18 cellular contexts compared by ENCODE assay signal in genomic region chr13:57128909-57129308, GRCh38. TPM values are rescaled to one million over a fixed set of nuclear protein-coding genes. Genes with fewer than 3 reads are reported as not detected.
DNase-seq lines count a peak whose midpoint lies in the region; ATAC-seq and TF ChIP-seq lines count a peak whose summit lies in the region.
"Had no signal": no experiment of that assay in that cellular context is flagged by ENCODE, and none has a peak within 500 bp of the region (broad histone marks: within the 10 kb centered on the region; RNA-seq: fewer than 3 reads in every experiment).

No MANE protein-coding gene starts in this region.

- H3K9ac ChIP-seq in H9 (ENCODE audit: extremely low read depth, insufficient read length, low read length), result no peak overlapping the region

- ATAC-seq in left lobe of liver (peak; percentile 50), HG03439 (IDR thresholded peaks at IDR 0.05; ENCODE audit: unreplicated experiment) (no peak)

- no peaks in the 10 kb centered on the region for H3K27me3 Mint-ChIP-seq in H9 (ENCODE audit: low read depth)

- no peak overlapping the region for H2BK20ac ChIP-seq in H9 (ENCODE audit: low read depth, low read length, poor library complexity, severe bottlenecking)

- H3K27ac ChIP-seq in C4-2B, result no peak overlapping the region
- H3K27ac ChIP-seq in H9 (ENCODE audit: insufficient read length, low read depth, low read length), result no peak overlapping the region
- H3K27ac ChIP-seq: SJSA1 had no signal

- no peaks in the 10 kb centered on the region; a peak in 1 of 5 replicates for H3K9me3 Mint-ChIP-seq in H9

- DNase-seq in H9 (peak; percentile 50), RPMI8226 (peak; percentile 8), left lobe of liver (ENCODE audit: low spot score) (no peak), glomerular visceral epithelial cell (ENCODE audit: extremely low spot score) (no peak), posterior cingulate gyrus (no peak)
- DNase-seq: C1 segment of cervical spinal cord, Caco-2, DMS79 treated with DMSO at 0.1 percent for 48 hours, GDM1, HFFc6, NCI-H1930, NCI-H2171 treated with DMSO at 0.1 percent for 48 hours, NCI-H774 had no signal

- H3K18ac ChIP-seq in H9 (ENCODE audit: insufficient read length, low read depth, low read length), result no peak overlapping the region

- H3K14ac ChIP-seq in H9 (ENCODE audit: insufficient read depth, low read length), result no peak overlapping the region

- H2BK5ac ChIP-seq in H9 (ENCODE audit: insufficient read length, low read length), result no peak overlapping the region

- no peaks in the 10 kb centered on the region for H3K79me2 ChIP-seq in H9 (ENCODE audit: insufficient read depth, low read length)

- no peak overlapping the region for H3K4ac ChIP-seq in H9 (ENCODE audit: low read depth, low read length)

- no peak overlapping the region for H3K4me2 ChIP-seq in H9 (ENCODE audit: insufficient read depth, insufficient read length, low read length)

- no peak overlapping the region for H4K91ac ChIP-seq in H9 (ENCODE audit: insufficient read length, low read depth, low read length)

- H4K5ac ChIP-seq in H9 (ENCODE audit: insufficient read length, low read depth, low read length), result no peak overlapping the region

- no peaks in the 10 kb centered on the region for H3K23me2 ChIP-seq in H9 (ENCODE audit: insufficient read length, low read depth, low read length, poor library complexity, severe bottlenecking)

- TF ChIP-seq CTCF in C4-2B (conservative IDR thresholded peaks at IDR 0.05) (peak; percentile 19; the same call in 1 of the 2 replicates), H9 (conservative IDR thresholded peaks at IDR 0.05) (peak; percentile 30; the same call in 2 of the 3 replicates)

- H2BK12ac ChIP-seq in H9 (ENCODE audit: insufficient read length, low read depth, low read length), result no peak overlapping the region

- no peaks in the 10 kb centered on the region for H3K36me3 Mint-ChIP-seq in H9 (ENCODE audit: insufficient read depth in 1 of 3, low read depth in 3 of 3)

- H4K8ac ChIP-seq in H9 (replicated peaks; ENCODE audit: insufficient read length, low read depth, low read length), result no peak overlapping the region

- no peaks in the 10 kb centered on the region for H3K4me1 Mint-ChIP-seq in H9

- H3K4me1 ChIP-seq in H9 (ENCODE audit: insufficient read depth, low read length), result no peaks in the 10 kb centered on the region
- H3K4me1 ChIP-seq: Caco-2, SJSA1 had no signal

- H3K56ac ChIP-seq in H9 (ENCODE audit: insufficient read length, low read depth, low read length), result no peak overlapping the region

- no peak overlapping the region for H2AFZ ChIP-seq in H9 (ENCODE audit: low read length)

- no peak overlapping the region for H3K27ac Mint-ChIP-seq in H9
- H3K27ac Mint-ChIP-seq: HFFc6 had no signal

- no peak overlapping the region for H2AK5ac ChIP-seq in H9 (ENCODE audit: insufficient read length, low read length)

- H3K79me1 ChIP-seq in H9 (ENCODE audit: insufficient read depth, low read depth, low read length, poor library complexity, severe bottlenecking), result no peaks in the 10 kb centered on the region

- no peak overlapping the region for H3K4me3 Mint-ChIP-seq in H9
- H3K4me3 Mint-ChIP-seq: HFFc6 had no signal

- intact Hi-C loops in posterior cingulate gyrus (cut with DNase I), result no loop called here

- WGBS in H9 (ENCODE audit: extremely low coverage, insufficient read length, low lambda C conversion rate), result no CpG with 5 or more reads among the region's 6 CpGs

- H3T11ph ChIP-seq in H9 (ENCODE audit: low read length), result no peak overlapping the region

- H2BK120ac ChIP-seq in H9 (ENCODE audit: low read depth, low read length, poor library complexity, severe bottlenecking), result no peak overlapping the region

- no peaks in the 10 kb centered on the region for H3K27me3 ChIP-seq in H9 (ENCODE audit: insufficient read depth, low read length)
- H3K27me3 ChIP-seq: SJSA1 had no signal

- H3K9me3 ChIP-seq in H9 (ENCODE audit: control insufficient read depth, low read depth, low read length), result no peaks in the 10 kb centered on the region
- H3K9me3 ChIP-seq: SJSA1 had no signal

- H4K20me1 ChIP-seq in H9 (ENCODE audit: control insufficient read depth, insufficient read depth, insufficient read length), result no peaks in the 10 kb centered on the region

- no peak overlapping the region for H2BK15ac ChIP-seq in H9 (ENCODE audit: low read depth, low read length)

- no peak overlapping the region for H3K23ac ChIP-seq in H9 (ENCODE audit: insufficient read length, low read depth, low read length)

RNA-seq across cellular contexts. Expression of gene PRR20A, which starts 11.8 kb away (rescaled TPM):
- total RNA-seq in H9 (2021) (not detected in 2 replicates), left lobe of liver (not detected)
- total RNA-seq: Caco-2, HFFc6, NCI-H460, RPMI7951, SJSA1 had no signal

RNA-seq across cellular contexts. Expression of gene PRR20B, which starts 18.4 kb away (rescaled TPM):
- not detected in 2 replicates for total RNA-seq in H9 (2021)
- total RNA-seq in left lobe of liver, result not detected
- total RNA-seq: Caco-2, HFFc6, NCI-H460, RPMI7951, SJSA1 had no signal

RNA-seq across cellular contexts. Expression of gene PRR20C, which starts 25.0 kb away (rescaled TPM):
- total RNA-seq in H9 (2021) (not detected in 2 replicates), left lobe of liver (not detected)
- total RNA-seq: Caco-2, HFFc6, NCI-H460, RPMI7951, SJSA1 had no signal

RNA-seq across cellular contexts. Expression of gene PRR20D, which starts 31.5 kb away (rescaled TPM):
- total RNA-seq in H9 (2021), result not detected in 2 replicates
- total RNA-seq in left lobe of liver, result not detected
- total RNA-seq: Caco-2, HFFc6, NCI-H460, RPMI7951, SJSA1 had no signal

RNA-seq across cellular contexts. Expression of gene PRR20E, which starts 38.1 kb away (rescaled TPM):
- total RNA-seq in H9 (2021) (not detected in 2 replicates), left lobe of liver (not detected)
- total RNA-seq: Caco-2, HFFc6, NCI-H460, RPMI7951, SJSA1 had no signal

Comparison
In these comparisons a context has a peak if more than half of its experiments do, and no peak if none do; other contexts are left out.
1. DNase-seq: peak in H9 (single experiment) and RPMI8226 (single experiment); none in left lobe of liver (single experiment), glomerular visceral epithelial cell (single experiment) and posterior cingulate gyrus (0 of 10).